In the genomic region with DNA sequence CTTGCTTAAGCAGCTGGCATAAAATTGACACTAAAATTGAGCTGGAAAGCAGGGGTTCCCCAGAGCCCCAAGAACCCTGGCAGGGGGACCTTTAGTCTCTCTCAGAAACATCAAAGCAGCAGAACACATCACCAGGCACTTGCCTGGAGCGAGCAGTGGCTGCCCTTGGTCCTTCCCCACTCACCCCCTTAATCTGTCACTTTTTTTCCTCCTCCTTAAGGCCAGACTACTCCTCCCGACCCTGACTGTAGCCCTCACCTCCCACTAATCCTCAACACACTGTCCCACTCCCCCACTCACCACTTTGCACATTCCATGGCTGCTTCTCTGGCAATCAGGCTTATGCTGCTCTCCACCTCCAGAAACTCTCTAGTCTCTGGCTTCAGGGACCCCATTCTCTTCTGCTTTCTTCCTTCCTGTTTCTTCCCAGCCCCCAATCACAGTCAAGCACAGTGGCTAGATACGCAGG, we compare ENCODE assay signal across 8 cellular contexts. TPM values are rescaled to one million over a fixed set of nuclear protein-coding genes. Genes with fewer than 3 reads are reported as not detected.
DNase-seq lines count a peak whose midpoint lies in the region; ATAC-seq and TF ChIP-seq lines count a peak whose summit lies in the region.

No MANE protein-coding gene starts in this region.

- H3K4me3 ChIP-seq in upper lobe of right lung: peak overlapping the region; percentile 95

- peaks cover 21% of the 10 kb centered on the region for H3K4me1 ChIP-seq in upper lobe of right lung

- no peaks in the 10 kb centered on the region for H3K9me3 ChIP-seq in upper lobe of right lung

- H3K36me3 ChIP-seq in upper lobe of right lung: peaks cover 18% of the 10 kb centered on the region

- H3K27ac ChIP-seq in angular gyrus (ENCODE audit: low read depth, low read length) (peak overlapping the region; percentile 22), upper lobe of right lung (peak overlapping the region; percentile 52)

- no peak for TF ChIP-seq CTCF in upper lobe of right lung (IDR thresholded peaks at IDR 0.05)

- peak; percentile 22 for ATAC-seq in GM18907 (IDR thresholded peaks at IDR 0.05; ENCODE audit: unreplicated experiment)
- peak; percentile 8 for ATAC-seq in HG03442 (IDR thresholded peaks at IDR 0.05; ENCODE audit: unreplicated experiment)
- peak; percentile 14 for ATAC-seq in left lobe of liver
- no peak for ATAC-seq in upper lobe of right lung
- ATAC-seq in GM21423 (IDR thresholded peaks at IDR 0.05; ENCODE audit: unreplicated experiment): no peak

- no peaks in the 10 kb centered on the region for H3K27me3 ChIP-seq in upper lobe of right lung

- no peak for DNase-seq in left lobe of liver (ENCODE audit: low spot score)
- no peak for DNase-seq in upper lobe of right lung
- DNase-seq in SHP77 (lab: John Stamatoyannopoulos, UW): no peak
- DNase-seq in HT-29 (ENCODE audit: low spot score): no peak

- intact Hi-C loops in upper lobe of right lung (cut with DNase I): loop anchor here (10.0 kb wide), 1 partner anchor 102 kb away; no protein-coding TSS in a partner anchor

RNA-seq across cellular contexts. Expression of a gene that starts 0.5 kb away (rescaled TPM):
- total RNA-seq in left lobe of liver (2.6 TPM), upper lobe of right lung (4.5 TPM)
- total RNA-seq in HT-29 (2014; rRNA removed; shearing (Covaris generic)): 0.60 and 1.0 TPM in 2 replicates

RNA-seq across cellular contexts. Expression of a gene that starts 6.6 kb away (rescaled TPM):
- total RNA-seq in left lobe of liver: 0.45 TPM
- 0.87 TPM for total RNA-seq in upper lobe of right lung
- not detected in 2 replicates for total RNA-seq in HT-29 (2014; rRNA removed; shearing (Covaris generic))

RNA-seq across cellular contexts. Expression of a gene that starts 14.4 kb away (rescaled TPM):
- total RNA-seq in left lobe of liver (5.5 TPM), upper lobe of right lung (11.3 TPM)
- total RNA-seq in HT-29 (2014; rRNA removed; shearing (Covaris generic)): 1.0 and 3.2 TPM in 2 replicates

RNA-seq across cellular contexts. Expression of a gene that starts 27.5 kb away (rescaled TPM):
- 2.2 TPM for total RNA-seq in left lobe of liver
- 13.5 TPM for total RNA-seq in upper lobe of right lung
- total RNA-seq in HT-29 (2014; rRNA removed; shearing (Covaris generic)): 6.8 and 6.9 TPM in 2 replicates

RNA-seq across cellular contexts. Expression of a gene that starts 28.8 kb away (rescaled TPM):
- total RNA-seq in left lobe of liver (1.0 TPM), upper lobe of right lung (3.1 TPM)
- 0.97 and 1.2 TPM in 2 replicates for total RNA-seq in HT-29 (2014; rRNA removed; shearing (Covaris generic))

Comparison
In these comparisons a context has a peak if more than half of its experiments do, and no peak if none do; other contexts are left out.
1. ATAC-seq: peak in GM18907 (single experiment), HG03442 (single experiment) and left lobe of liver (single experiment); none in upper lobe of right lung (single experiment) and GM21423 (single experiment).